ENCODE assay signal across 29 cellular contexts in the genomic region with DNA sequence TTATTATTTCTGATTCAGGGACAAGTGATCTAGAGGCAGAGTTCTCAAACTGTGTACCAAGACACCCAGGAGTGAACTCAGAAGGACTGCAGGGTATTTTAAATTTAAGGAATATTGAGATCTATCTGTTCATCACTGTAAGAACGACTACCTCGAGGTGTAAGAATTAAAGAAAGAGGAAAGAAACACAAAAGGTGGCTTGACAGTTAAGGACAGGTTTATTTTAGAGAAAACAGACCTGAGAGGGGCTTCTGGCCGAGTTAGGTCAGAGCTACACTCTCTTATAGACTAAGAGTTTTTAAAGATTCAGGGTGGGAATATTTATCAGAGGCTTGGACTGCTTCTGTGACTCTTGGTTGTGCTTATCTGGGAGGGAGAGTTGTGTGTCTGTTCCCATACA. TPM values are rescaled to one million over a fixed set of nuclear protein-coding genes. Genes with fewer than 3 reads are reported as not detected.
DNase-seq lines count a peak whose midpoint lies in the region; ATAC-seq, FAIRE-seq and TF ChIP-seq lines count a peak whose summit lies in the region.
"Had no signal": no experiment of that assay in that cellular context is flagged by ENCODE, and none has a peak within 500 bp of the region (broad histone marks: within the 10 kb centered on the region; RNA-seq: fewer than 3 reads in every experiment).

No MANE protein-coding gene starts in this region.

- TF ChIP-seq EP300 in HepG2 (IDR thresholded peaks at IDR 0.05; ENCODE audit: low read depth in 2 of 2, low read length in 2 of 2), result no peak
- TF ChIP-seq EP300 in HepG2 (CRISPR knock-in tag; IDR thresholded peaks at IDR 0.05; ENCODE audit: borderline replicate concordance), result no peak
- TF ChIP-seq EP300 in K562 (IDR thresholded peaks at IDR 0.05; ENCODE audit: low read length), result no peak

- TF ChIP-seq POLR2A in HepG2 (IDR thresholded peaks at IDR 0.05; ENCODE audit: insufficient read depth in 1 of 2, low read depth in 2 of 2, low read length in 2 of 2) (no peak), right lobe of liver (IDR thresholded peaks at IDR 0.05) (no peak), K562 (conservative IDR thresholded peaks at IDR 0.05) (no peak)

- POLR2A ChIA-PET in HepG2 (lab: Yijun Ruan, JAX), result no interaction called here
- POLR2A ChIA-PET in HEK293 (lab: Yijun Ruan, JAX), result no interaction called here
- POLR2A ChIA-PET in K562 (lab: Yijun Ruan, JAX), result no interaction called here

- no peaks in the 10 kb centered on the region for H3K79me2 ChIP-seq in HepG2 (ENCODE audit: insufficient read depth, low read length)
- H3K79me2 ChIP-seq in K562 (ENCODE audit: control insufficient read depth, insufficient read depth, low read length), result no peaks in the 10 kb centered on the region

- H3K9me3 ChIP-seq in HepG2 (ENCODE audit: low read length), result peaks cover 9% of the 10 kb centered on the region; the same call in 1 of the 2 replicates
- H3K9me3 ChIP-seq in right lobe of liver, result no peaks in the 10 kb centered on the region
- H3K9me3 ChIP-seq in HEK293 (ENCODE audit: control insufficient read depth, insufficient read depth, low read depth, low read length), result no peaks in the 10 kb centered on the region
- H3K9me3 ChIP-seq in K562 (replicated peaks; ENCODE audit: control insufficient read depth, insufficient read depth, low read depth, low read length), result no peaks in the 10 kb centered on the region

- TF ChIP-seq CTCF in HepG2 (CRISPR knock-in tag; IDR thresholded peaks at IDR 0.05) (no peak), right lobe of liver (IDR thresholded peaks at IDR 0.05) (no peak), HEK293 (tag by site-specific recombination; IDR thresholded peaks at IDR 0.05) (no peak), K562 (IDR thresholded peaks at IDR 0.05 in 2 of 3, conservative IDR thresholded peaks at IDR 0.05 in 1 of 3; ENCODE audit: insufficient read depth in 2 of 3, low read depth in 1 of 3, low read length in 3 of 3) (no peak)

- no peak overlapping the region for H3K27ac ChIP-seq in HepG2 (ENCODE audit: extremely low read length, insufficient read depth, low read length)
- H3K27ac ChIP-seq in right lobe of liver, result no peak overlapping the region
- H3K27ac ChIP-seq in HEK293 (ENCODE audit: extremely low read depth, low read depth, low read length), result no peak overlapping the region
- no peak overlapping the region for H3K27ac ChIP-seq in K562 (ENCODE audit: extremely low read depth, low read depth, low read length)
- H3K27ac ChIP-seq: BLaER1 had no signal

- DNase-seq in HepG2 (ENCODE audit: low spot score) (no peak), right lobe of liver (no peak), K562 (ENCODE audit: extremely low read depth in 1 of 4, low spot score in 3 of 4) (no peak)
- no peak for DNase-seq in activated effector memory CD4-positive, alpha-beta T cell treated with anti-CD3 and anti-CD28 coated beads, Interleukin-2, amount 50 U/mL, for 16 hours
- DNase-seq: 8988T; ACHN; BE2C; CD4-positive, alpha-beta memory T cell; CD4-positive, CD25-positive, alpha-beta regulatory T cell; CD8-positive, alpha-beta memory T cell; COR-L47; DMS 273 treated with DMSO at 0.1 percent for 48 hours; DMS153; DMS79; DND-41; EL; GDM1 had no signal

- 2% methylated on average over 3 of the region's 3 CpGs for WGBS in HepG2 (ENCODE audit: low lambda C conversion rate)
- 13% methylated on average over 3 of the region's 3 CpGs for WGBS in right lobe of liver (ENCODE audit: insufficient coverage, low coverage, low lambda C conversion rate, missing lambda C conversion rate)
- 0% methylated on average over 3 of the region's 3 CpGs for WGBS in K562 (ENCODE audit: insufficient coverage, low coverage, missing lambda C conversion rate)

- H3K9me1 ChIP-seq in K562 (ENCODE audit: control insufficient read depth, insufficient read depth, low read length), result no peaks in the 10 kb centered on the region

- H3K27me3 ChIP-seq in HepG2 (ENCODE audit: control insufficient read depth in 1 of 2, insufficient read depth in 2 of 2, low read length in 2 of 2) (peaks cover 0 to 6% of the 10 kb centered on the region in 2 experiments; a peak in 2 of 5 replicates), right lobe of liver (no peaks in the 10 kb centered on the region), K562 (ENCODE audit: control insufficient read depth in 2 of 2, insufficient read depth in 2 of 2, low read length in 2 of 2) (no peaks in the 10 kb centered on the region)
- H3K27me3 ChIP-seq: BE2C, BLaER1 had no signal

- intact Hi-C loops in HepG2 (cut with micrococcal nuclease; ENCODE audit: unreplicated experiment), result no loop called here
- intact Hi-C loops in right lobe of liver (cut with DNase I), result no loop called here
- intact Hi-C loops in K562 (cut with micrococcal nuclease), result no loop called here

- CTCF ChIA-PET in HepG2 (lab: Yijun Ruan, JAX; ENCODE audit: low intra/inter-chr PET ratio, low total read pairs), result no interaction called here
- CTCF ChIA-PET in HEK293 (lab: Yijun Ruan, JAX), result no interaction called here
- CTCF ChIA-PET in K562 (lab: Yijun Ruan, JAX; ENCODE audit: low intra/inter-chr PET ratio), result no interaction called here

- TF ChIP-seq RAD21 in HepG2 (CRISPR knock-in tag; IDR thresholded peaks at IDR 0.05) (no peak), K562 (CRISPR knock-in tag; conservative IDR thresholded peaks at IDR 0.05 in 1 of 2, IDR thresholded peaks at IDR 0.05 in 1 of 2) (no peak)

- H3K4me1 ChIP-seq in HepG2 (ENCODE audit: insufficient read depth, low read length) (no peaks in the 10 kb centered on the region), right lobe of liver (no peaks in the 10 kb centered on the region), HEK293 (ENCODE audit: control insufficient read depth, insufficient read depth, low read length) (no peaks in the 10 kb centered on the region), K562 (replicated peaks in 1 of 2; ENCODE audit: control insufficient read depth in 2 of 2, insufficient read depth in 2 of 2, low read length in 2 of 2) (no peaks in the 10 kb centered on the region)
- H3K4me1 ChIP-seq: BE2C, BLaER1 had no signal

- H4K20me1 ChIP-seq in HepG2 (ENCODE audit: insufficient read depth, low read length) (no peaks in the 10 kb centered on the region), K562 (replicated peaks; ENCODE audit: control insufficient read depth, insufficient read depth, low read length) (no peaks in the 10 kb centered on the region)
- H4K20me1 ChIP-seq: BLaER1 had no signal

- no TSS peak for BruUV-seq in HepG2 (replicated peaks; lab: Mats Ljungman, UMichigan)
- no TSS peak for BruUV-seq in K562 (replicated peaks; lab: Mats Ljungman, UMichigan)

- in situ Hi-C loops in HepG2 (cut with HindIII; ENCODE audit: extremely low pct_ligation_motif_present, low pct_unique_long_range_greater_than_20kb) (no loop called here), K562 (cut with MboI) (no loop called here)

- no peak for ATAC-seq in HepG2
- ATAC-seq in right lobe of liver, result no peak
- ATAC-seq in K562, result no peak
- ATAC-seq in GM19328 (IDR thresholded peaks at IDR 0.05; ENCODE audit: unreplicated experiment), result no peak
- ATAC-seq: GM12878 had no signal

- H3K4me2 ChIP-seq in HepG2 (ENCODE audit: low read depth, low read length) (no peak overlapping the region), K562 (ENCODE audit: insufficient read depth, low read length) (no peak overlapping the region)
- H3K4me2 ChIP-seq: BLaER1 had no signal

- H2AFZ ChIP-seq in HepG2 (ENCODE audit: low read length) (no peak overlapping the region), K562 (ENCODE audit: low read depth, low read length) (no peak overlapping the region)

- FAIRE-seq in HepG2 (lab: Jason Lieb, UNC) (no peak), K562 (lab: Jason Lieb, UNC) (no peak)
- FAIRE-seq: A204.1, GM12878, GM12892, GM18507 had no signal

- H3K36me3 ChIP-seq in HepG2 (replicated peaks in 1 of 2; ENCODE audit: control insufficient read depth in 1 of 2, insufficient read depth in 2 of 2, low read length in 2 of 2) (no peaks in the 10 kb centered on the region), right lobe of liver (no peaks in the 10 kb centered on the region), HEK293 (ENCODE audit: control insufficient read depth in 2 of 2, insufficient read depth in 1 of 2, low read length in 2 of 2) (no peaks in the 10 kb centered on the region), K562 (ENCODE audit: control insufficient read depth, insufficient read depth, low read length) (no peaks in the 10 kb centered on the region)
- H3K36me3 ChIP-seq: BE2C, BLaER1 had no signal

- H3K4me3 ChIP-seq in HepG2 (replicated peaks in 1 of 3; ENCODE audit: insufficient read depth in 1 of 3, low read depth in 2 of 3, low read length in 3 of 3) (no peak overlapping the region), right lobe of liver (no peak overlapping the region), HEK293 (ENCODE audit: low read depth, low read length) (no peak overlapping the region), K562 (no peak overlapping the region)
- H3K4me3 ChIP-seq: BLaER1, GM12878 had no signal

- H3K9ac ChIP-seq in HepG2 (ENCODE audit: insufficient read depth, low read depth, low read length) (no peak overlapping the region), K562 (ENCODE audit: insufficient read depth in 1 of 2, low read depth in 2 of 2, low read length in 2 of 2) (no peak overlapping the region)
- H3K9ac ChIP-seq: BLaER1 had no signal

RNA-seq across cellular contexts. Expression of a gene that starts 12.6 kb away (rescaled TPM):
- total RNA-seq in HepG2 (2016; rRNA removed; fragmentation: Illumina TruSeq; extraction: Trizol), result not detected in 2 replicates
- total RNA-seq in HepG2 (2016; cell fraction: cytosol; rRNA removed; fragmentation: Illumina TruSeq; extraction: Trizol; ENCODE audit: low read depth), result not detected in 2 replicates
- not detected in 2 replicates for total RNA-seq in HepG2 (2016; cell fraction: insoluble cytoplasmic fraction; rRNA removed; fragmentation: Illumina TruSeq; extraction: Trizol)
- total RNA-seq in HepG2 (2016; cell fraction: membrane; rRNA removed; fragmentation: Illumina TruSeq; extraction: Trizol), result not detected in 2 replicates
- not detected in 2 replicates for total RNA-seq in HepG2 (2016; cell fraction: nucleus; rRNA removed; fragmentation: Illumina TruSeq; extraction: Trizol)
- not detected in 2 replicates for polyA plus RNA-seq in HepG2 (2011; rRNA removed)
- not detected in 2 replicates for polyA plus RNA-seq in HepG2 (2011; cell fraction: cytosol; rRNA removed)
- not detected in 2 replicates for polyA plus RNA-seq in HepG2 (2011; cell fraction: nucleus; rRNA removed)
- polyA plus RNA-seq in HepG2 (2012), result not detected in 2 replicates
- not detected in 2 replicates for polyA plus RNA-seq in HepG2 (2016; cell fraction: cytosol; fragmentation: Illumina TruSeq; extraction: Trizol; ENCODE audit: low read depth)
- polyA plus RNA-seq in HepG2 (2016; cell fraction: insoluble cytoplasmic fraction; fragmentation: Illumina TruSeq; extraction: Trizol; ENCODE audit: low read depth), result not detected in 2 replicates
- polyA plus RNA-seq in HepG2 (2016; cell fraction: membrane; fragmentation: Illumina TruSeq; extraction: Trizol; ENCODE audit: low read depth), result not detected in 2 replicates
- not detected in 2 replicates for polyA plus RNA-seq in HepG2 (2016; cell fraction: nucleus; fragmentation: Illumina TruSeq; extraction: Trizol; ENCODE audit: insufficient read depth, low read depth)
- polyA minus RNA-seq in HepG2 (2011; rRNA and poly(A)+ RNA removed; ENCODE audit: low replicate concordance), result not detected in 2 replicates
- polyA minus RNA-seq in HepG2 (2011; cell fraction: cytosol; rRNA and poly(A)+ RNA removed), result not detected in 2 replicates
- polyA minus RNA-seq in HepG2 (2011; cell fraction: nucleus; rRNA and poly(A)+ RNA removed), result not detected in 2 replicates
- not detected for total RNA-seq in right lobe of liver
- not detected in 2 replicates for total RNA-seq in K562 (2011; cell fraction: chromatin; rRNA removed; ENCODE audit: low replicate concordance)
- not detected in 2 replicates for total RNA-seq in K562 (2011; cell fraction: nucleolus; rRNA removed)
- total RNA-seq in K562 (2011; cell fraction: nucleoplasm; rRNA removed), result not detected in 2 replicates
- not detected in 2 replicates for total RNA-seq in K562 (2014; rRNA removed)
- not detected in 2 replicates for total RNA-seq in K562 (2014; rRNA removed; fragmentation: Illumina TruSeq; extraction: Trizol)
- total RNA-seq in K562 (2015; rRNA removed; fragmentation: Illumina TruSeq; extraction: Trizol), result not detected in 2 replicates
- 0.04 TPM in 1 of 2 replicates, not detected in the other for total RNA-seq in K562 (2021)
- polyA plus RNA-seq in K562 (2011; rRNA removed), result not detected in 2 replicates
- not detected in 2 replicates for polyA plus RNA-seq in K562 (2011; cell fraction: cytosol; rRNA removed)
- polyA plus RNA-seq in K562 (2011; cell fraction: nucleus; rRNA removed), result not detected in 2 replicates
- 0.06 TPM in 1 of 2 replicates, not detected in the other for polyA plus RNA-seq in K562 (2012)
- not detected in 2 replicates for polyA plus RNA-seq in K562 (2014; fragmentation: Illumina TruSeq; extraction: Trizol)
- polyA plus RNA-seq in K562 (2014; fragmentation: Nextera tagmentation; extraction: Ambion mirVana), result not detected
- polyA plus RNA-seq in K562 (2014; rRNA removed), result 0.07 TPM in 1 of 2 replicates, not detected in the other
- polyA minus RNA-seq in K562 (2011; rRNA and poly(A)+ RNA removed), result not detected in 2 replicates
- not detected in 2 replicates for polyA minus RNA-seq in K562 (2011; cell fraction: cytosol; rRNA and poly(A)+ RNA removed)
- not detected in 2 replicates for polyA minus RNA-seq in K562 (2011; cell fraction: nucleus; rRNA and poly(A)+ RNA removed)
- total RNA-seq: A673; CD4-positive, alpha-beta memory T cell; CD4-positive, CD25-positive, alpha-beta regulatory T cell; CD8-positive, alpha-beta memory T cell; G401; GM12878 had no signal
- polyA plus RNA-seq: AG04450; CD14-positive monocyte; CD4-positive, alpha-beta memory T cell; CD4-positive, CD25-positive, alpha-beta regulatory T cell; CD8-positive, alpha-beta memory T cell had no signal

RNA-seq across cellular contexts. Expression of a gene that starts 26.4 kb away (rescaled TPM):
- total RNA-seq in HepG2 (2016; rRNA removed; fragmentation: Illumina TruSeq; extraction: Trizol) (not detected in 2 replicates), right lobe of liver (not detected), K562 (2014; rRNA removed) (not detected in 2 replicates), K562 (2014; rRNA removed; fragmentation: Illumina TruSeq; extraction: Trizol) (not detected in 2 replicates), K562 (2015; rRNA removed; fragmentation: Illumina TruSeq; extraction: Trizol) (not detected in 2 replicates), K562 (2021) (not detected in 2 replicates)
- total RNA-seq in HepG2 (2016; cell fraction: cytosol; rRNA removed; fragmentation: Illumina TruSeq; extraction: Trizol; ENCODE audit: low read depth), result not detected in 2 replicates
- total RNA-seq in HepG2 (2016; cell fraction: insoluble cytoplasmic fraction; rRNA removed; fragmentation: Illumina TruSeq; extraction: Trizol), result not detected in 2 replicates
- total RNA-seq in HepG2 (2016; cell fraction: membrane; rRNA removed; fragmentation: Illumina TruSeq; extraction: Trizol), result not detected in 2 replicates
- total RNA-seq in HepG2 (2016; cell fraction: nucleus; rRNA removed; fragmentation: Illumina TruSeq; extraction: Trizol), result not detected in 2 replicates
- polyA plus RNA-seq in HepG2 (2011; rRNA removed) (not detected in 2 replicates), K562 (2011; rRNA removed) (not detected in 2 replicates), K562 (2014; fragmentation: Illumina TruSeq; extraction: Trizol) (not detected in 2 replicates), K562 (2014; fragmentation: Nextera tagmentation; extraction: Ambion mirVana) (not detected), K562 (2014; rRNA removed) (not detected in 2 replicates)
- not detected in 2 replicates for polyA plus RNA-seq in HepG2 (2011; cell fraction: cytosol; rRNA removed)
- not detected in 2 replicates for polyA plus RNA-seq in HepG2 (2011; cell fraction: nucleus; rRNA removed)
- polyA plus RNA-seq in HepG2 (2012), result not detected in 2 replicates
- not detected in 2 replicates for polyA plus RNA-seq in HepG2 (2016; cell fraction: cytosol; fragmentation: Illumina TruSeq; extraction: Trizol; ENCODE audit: low read depth)
- polyA plus RNA-seq in HepG2 (2016; cell fraction: insoluble cytoplasmic fraction; fragmentation: Illumina TruSeq; extraction: Trizol; ENCODE audit: low read depth), result not detected in 2 replicates
- polyA plus RNA-seq in HepG2 (2016; cell fraction: membrane; fragmentation: Illumina TruSeq; extraction: Trizol; ENCODE audit: low read depth), result not detected in 2 replicates
- not detected in 2 replicates for polyA plus RNA-seq in HepG2 (2016; cell fraction: nucleus; fragmentation: Illumina TruSeq; extraction: Trizol; ENCODE audit: insufficient read depth, low read depth)
- polyA minus RNA-seq in HepG2 (2011; rRNA and poly(A)+ RNA removed; ENCODE audit: low replicate concordance), result not detected in 2 replicates
- not detected in 2 replicates for polyA minus RNA-seq in HepG2 (2011; cell fraction: cytosol; rRNA and poly(A)+ RNA removed)
- polyA minus RNA-seq in HepG2 (2011; cell fraction: nucleus; rRNA and poly(A)+ RNA removed), result not detected in 2 replicates
- total RNA-seq in K562 (2011; cell fraction: chromatin; rRNA removed; ENCODE audit: low replicate concordance), result not detected in 2 replicates
- total RNA-seq in K562 (2011; cell fraction: nucleolus; rRNA removed), result not detected in 2 replicates
- not detected in 2 replicates for total RNA-seq in K562 (2011; cell fraction: nucleoplasm; rRNA removed)
- polyA plus RNA-seq in K562 (2011; cell fraction: cytosol; rRNA removed), result not detected in 2 replicates
- not detected in 2 replicates for polyA plus RNA-seq in K562 (2011; cell fraction: nucleus; rRNA removed)
- polyA plus RNA-seq in K562 (2012), result not detected in 2 replicates
- not detected in 2 replicates for polyA minus RNA-seq in K562 (2011; rRNA and poly(A)+ RNA removed)
- polyA minus RNA-seq in K562 (2011; cell fraction: cytosol; rRNA and poly(A)+ RNA removed), result not detected in 2 replicates
- not detected in 2 replicates for polyA minus RNA-seq in K562 (2011; cell fraction: nucleus; rRNA and poly(A)+ RNA removed)
- total RNA-seq: A673; CD4-positive, alpha-beta memory T cell; CD4-positive, CD25-positive, alpha-beta regulatory T cell; CD8-positive, alpha-beta memory T cell; G401; GM12878 had no signal
- polyA plus RNA-seq: AG04450; CD14-positive monocyte; CD4-positive, alpha-beta memory T cell; CD4-positive, CD25-positive, alpha-beta regulatory T cell; CD8-positive, alpha-beta memory T cell had no signal

RNA-seq across cellular contexts. Expression of a gene that starts 41.8 kb away (rescaled TPM):
- total RNA-seq in HepG2 (2016; rRNA removed; fragmentation: Illumina TruSeq; extraction: Trizol), result not detected in 2 replicates
- total RNA-seq in HepG2 (2016; cell fraction: cytosol; rRNA removed; fragmentation: Illumina TruSeq; extraction: Trizol; ENCODE audit: low read depth), result not detected in 2 replicates
- total RNA-seq in HepG2 (2016; cell fraction: insoluble cytoplasmic fraction; rRNA removed; fragmentation: Illumina TruSeq; extraction: Trizol), result not detected in 2 replicates
- not detected in 2 replicates for total RNA-seq in HepG2 (2016; cell fraction: membrane; rRNA removed; fragmentation: Illumina TruSeq; extraction: Trizol)
- not detected in 2 replicates for total RNA-seq in HepG2 (2016; cell fraction: nucleus; rRNA removed; fragmentation: Illumina TruSeq; extraction: Trizol)
- not detected in 2 replicates for polyA plus RNA-seq in HepG2 (2011; rRNA removed)
- not detected in 2 replicates for polyA plus RNA-seq in HepG2 (2011; cell fraction: cytosol; rRNA removed)
- polyA plus RNA-seq in HepG2 (2011; cell fraction: nucleus; rRNA removed), result not detected in 2 replicates
- polyA plus RNA-seq in HepG2 (2012), result not detected in 2 replicates
- not detected in 2 replicates for polyA plus RNA-seq in HepG2 (2016; cell fraction: cytosol; fragmentation: Illumina TruSeq; extraction: Trizol; ENCODE audit: low read depth)
- not detected in 2 replicates for polyA plus RNA-seq in HepG2 (2016; cell fraction: insoluble cytoplasmic fraction; fragmentation: Illumina TruSeq; extraction: Trizol; ENCODE audit: low read depth)
- polyA plus RNA-seq in HepG2 (2016; cell fraction: membrane; fragmentation: Illumina TruSeq; extraction: Trizol; ENCODE audit: low read depth), result not detected in 2 replicates
- polyA plus RNA-seq in HepG2 (2016; cell fraction: nucleus; fragmentation: Illumina TruSeq; extraction: Trizol; ENCODE audit: insufficient read depth, low read depth), result not detected in 2 replicates
- polyA minus RNA-seq in HepG2 (2011; rRNA and poly(A)+ RNA removed; ENCODE audit: low replicate concordance), result not detected in 2 replicates
- polyA minus RNA-seq in HepG2 (2011; cell fraction: cytosol; rRNA and poly(A)+ RNA removed), result not detected in 2 replicates
- polyA minus RNA-seq in HepG2 (2011; cell fraction: nucleus; rRNA and poly(A)+ RNA removed), result not detected in 2 replicates
- not detected for total RNA-seq in right lobe of liver
- total RNA-seq in K562 (2011; cell fraction: chromatin; rRNA removed; ENCODE audit: low replicate concordance), result not detected in 2 replicates
- total RNA-seq in K562 (2011; cell fraction: nucleolus; rRNA removed), result not detected in 2 replicates
- total RNA-seq in K562 (2011; cell fraction: nucleoplasm; rRNA removed), result not detected in 2 replicates
- total RNA-seq in K562 (2014; rRNA removed), result not detected in 2 replicates
- total RNA-seq in K562 (2014; rRNA removed; fragmentation: Illumina TruSeq; extraction: Trizol), result not detected in 2 replicates
- not detected in 2 replicates for total RNA-seq in K562 (2015; rRNA removed; fragmentation: Illumina TruSeq; extraction: Trizol)
- not detected in 2 replicates for total RNA-seq in K562 (2021)
- polyA plus RNA-seq in K562 (2011; rRNA removed), result not detected in 2 replicates
- not detected in 2 replicates for polyA plus RNA-seq in K562 (2011; cell fraction: cytosol; rRNA removed)
- not detected in 2 replicates for polyA plus RNA-seq in K562 (2011; cell fraction: nucleus; rRNA removed)
- not detected in 2 replicates for polyA plus RNA-seq in K562 (2012)
- not detected in 2 replicates for polyA plus RNA-seq in K562 (2014; fragmentation: Illumina TruSeq; extraction: Trizol)
- not detected for polyA plus RNA-seq in K562 (2014; fragmentation: Nextera tagmentation; extraction: Ambion mirVana)
- polyA plus RNA-seq in K562 (2014; rRNA removed), result not detected in 2 replicates
- not detected in 2 replicates for polyA minus RNA-seq in K562 (2011; rRNA and poly(A)+ RNA removed)
- polyA minus RNA-seq in K562 (2011; cell fraction: cytosol; rRNA and poly(A)+ RNA removed), result not detected in 2 replicates
- polyA minus RNA-seq in K562 (2011; cell fraction: nucleus; rRNA and poly(A)+ RNA removed), result not detected in 2 replicates
- total RNA-seq: A673; CD4-positive, alpha-beta memory T cell; CD4-positive, CD25-positive, alpha-beta regulatory T cell; CD8-positive, alpha-beta memory T cell; Daoy; G401; GM12878 had no signal
- polyA plus RNA-seq: AG04450; CD14-positive monocyte; CD4-positive, alpha-beta memory T cell; CD4-positive, CD25-positive, alpha-beta regulatory T cell; CD8-positive, alpha-beta memory T cell had no signal
